Comparison of ENCODE assay signal across 20 cellular contexts in the genomic region with DNA sequence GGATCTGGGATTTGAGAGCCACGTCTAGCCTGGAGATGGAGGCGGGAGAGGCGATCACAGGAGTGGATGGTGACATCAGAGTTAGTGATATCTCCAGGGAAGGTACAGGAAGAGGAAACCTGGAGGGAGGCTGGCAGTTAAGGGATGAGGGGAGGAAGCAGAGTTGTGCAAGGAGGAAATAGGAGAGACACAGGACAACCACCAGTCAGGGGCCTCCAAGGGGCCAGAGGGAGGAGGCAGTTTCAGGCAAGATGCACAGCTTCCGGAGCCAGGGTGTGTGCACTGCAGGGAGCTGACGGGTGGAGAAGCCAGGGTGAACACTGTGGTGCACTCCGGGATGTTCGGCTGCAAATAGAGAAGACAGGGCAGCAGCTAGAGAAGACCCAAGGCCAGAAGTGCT.
DNase-seq lines count a peak whose midpoint lies in the region; ATAC-seq and TF ChIP-seq lines count a peak whose summit lies in the region.
"Had no signal": no experiment of that assay in that cellular context is flagged by ENCODE, and none has a peak within 500 bp of the region (broad histone marks: within the 10 kb centered on the region; RNA-seq: fewer than 3 reads in every experiment).

No MANE protein-coding gene starts in this region.

- no peak for DNase-seq in stimulated activated naive CD8-positive, alpha-beta T cell treated with anti-CD3 and anti-CD28 coated beads, Interleukin-15, Interleukin-2, amounts not matched to agents 100 U/mL and 50 U/mL, for 24 hours
- DNase-seq in UCSD-AML1 (lab: John Stamatoyannopoulos, UW; ENCODE audit: unreplicated experiment) (peak; percentile 16), mesothelial cell of epicardium (ENCODE audit: low spot score in 2 of 2, unreplicated experiment in 2 of 2) (no peak), epidermal melanocyte (ENCODE audit: insufficient read length, low spot score) (no peak), NCI-H446 treated with DMSO at 0.1 percent for 48 hours (lab: John Stamatoyannopoulos, UW) (no peak), AG20443 (ENCODE audit: low spot score) (no peak)
- DNase-seq in stimulated activated CD4-positive, alpha-beta T cell treated with anti-CD3 and anti-CD28 coated beads, Interleukin-15, amount 100 ng/mL, for 24 hours: no peak
- DNase-seq: ACHN; activated naive CD4-positive, alpha-beta T cell treated with Interleukin-2 at 50 U/mL for 16 hours; activated T-cell treated with anti-CD3 and anti-CD28 coated beads, Interleukin-2, amount 50 U/mL, for 48 hours; central memory CD4-positive, alpha-beta T cell; dorsolateral prefrontal cortex; EL; kidney; lower lobe of right lung; NCI-H524; nucleus accumbens; right cardiac atrium had no signal

- ATAC-seq in stimulated activated naive CD8-positive, alpha-beta T cell treated with anti-CD3 and anti-CD28 coated beads, Interleukin-15, Interleukin-2, amounts not matched to agents 100 U/mL and 50 U/mL, for 24 hours: no peak

- no peaks in the 10 kb centered on the region for H3K4me1 Mint-ChIP-seq in stimulated activated naive CD8-positive, alpha-beta T cell treated with anti-CD3 and anti-CD28 coated beads, Interleukin-15, Interleukin-2, amounts not matched to agents 100 ng/mL and 50 ng/mL, for 24 hours (ENCODE audit: low read depth)
- H3K4me1 Mint-ChIP-seq in mesothelial cell of epicardium: peaks cover 46% of the 10 kb centered on the region

- no peak for TF ChIP-seq CTCF in mesothelial cell of epicardium (IDR thresholded peaks at IDR 0.05; ENCODE audit: unreplicated experiment)

- peak overlapping the region; percentile 24 for H3K27ac Mint-ChIP-seq in stimulated activated naive CD8-positive, alpha-beta T cell treated with anti-CD3 and anti-CD28 coated beads, Interleukin-15, Interleukin-2, amounts not matched to agents 100 ng/mL and 50 ng/mL, for 24 hours
- H3K27ac Mint-ChIP-seq in mesothelial cell of epicardium: peak overlapping the region; percentile 74

- no peaks in the 10 kb centered on the region for H3K27me3 Mint-ChIP-seq in stimulated activated naive CD8-positive, alpha-beta T cell treated with anti-CD3 and anti-CD28 coated beads, Interleukin-15, Interleukin-2, amounts not matched to agents 100 ng/mL and 50 ng/mL, for 24 hours
- H3K27me3 Mint-ChIP-seq in mesothelial cell of epicardium (ENCODE audit: low read depth): no peaks in the 10 kb centered on the region

- H3K9me3 Mint-ChIP-seq in stimulated activated naive CD8-positive, alpha-beta T cell treated with anti-CD3 and anti-CD28 coated beads, Interleukin-15, Interleukin-2, amounts not matched to agents 100 ng/mL and 50 ng/mL, for 24 hours: no peaks in the 10 kb centered on the region
- H3K9me3 Mint-ChIP-seq in mesothelial cell of epicardium: peaks cover 5% of the 10 kb centered on the region

- no peak overlapping the region for H3K4me3 Mint-ChIP-seq in stimulated activated naive CD8-positive, alpha-beta T cell treated with anti-CD3 and anti-CD28 coated beads, Interleukin-15, Interleukin-2, amounts not matched to agents 100 ng/mL and 50 ng/mL, for 24 hours
- no peak overlapping the region for H3K4me3 Mint-ChIP-seq in mesothelial cell of epicardium

- no peaks in the 10 kb centered on the region for H3K36me3 Mint-ChIP-seq in stimulated activated naive CD8-positive, alpha-beta T cell treated with anti-CD3 and anti-CD28 coated beads, Interleukin-15, Interleukin-2, amounts not matched to agents 100 ng/mL and 50 ng/mL, for 24 hours (ENCODE audit: low read depth)
- H3K36me3 Mint-ChIP-seq in mesothelial cell of epicardium: peaks cover 13% of the 10 kb centered on the region
- H3K36me3 Mint-ChIP-seq: CD14-positive monocyte had no signal
